ENCODE assay signal across 33 cellular contexts in genomic region chr11:58933661-58934060, GRCh38. TPM values are rescaled to one million over a fixed set of nuclear protein-coding genes. Genes with fewer than 3 reads are reported as not detected.
"Had no signal": no experiment of that assay in that cellular context is flagged by ENCODE, and none has a peak within 500 bp of the region (broad histone marks: within the 10 kb centered on the region; RNA-seq: fewer than 3 reads in every experiment).

No MANE protein-coding gene starts in this region.

- H2AFZ ChIP-seq: neural progenitor cell had no signal

- H3K9me3 ChIP-seq: esophagus squamous epithelium, mucosa of descending colon, ovary, psoas muscle, spleen, suprapubic skin, transverse colon, upper lobe of right lung, uterus had no signal

- H3K4me1 ChIP-seq: esophagus squamous epithelium, psoas muscle, spleen, suprapubic skin, upper lobe of right lung, uterus had no signal

- H3K4me3 ChIP-seq: esophagus squamous epithelium, mucosa of descending colon, neural progenitor cell, ovary, psoas muscle, skin epidermis, spleen, suprapubic skin, transverse colon, upper lobe of right lung, uterus had no signal

- H3K36me3 ChIP-seq: esophagus squamous epithelium, neural progenitor cell, ovary, spleen, suprapubic skin, transverse colon, upper lobe of right lung, uterus had no signal

- H3K27ac ChIP-seq: esophagus squamous epithelium, neural progenitor cell, ovary, psoas muscle, skin epidermis, spleen, suprapubic skin, transverse colon, upper lobe of right lung, uterus had no signal

- DNase-seq: cortex of kidney; effector memory CD8-positive, alpha-beta T cell; erythroblast; esophagus squamous epithelium; foreskin melanocyte; glutamatergic neuron; hypothalamus; immature natural killer cell; islet precursor cell; kidney glomerular epithelial cell; left colon; left ventricle myocardium superior; mesenchymal stem cell; mucosa of descending colon; naive B cell; nucleus accumbens; ovary; posterior cingulate gyrus; psoas muscle; spleen; stimulated activated CD4-positive, alpha-beta T cell treated with anti-CD3 and anti-CD28 coated beads, Interleukin-4, amount 100 ng/mL, for 4 hours; stimulated activated naive B cell treated with anti-CD40 and anti-IgM and Interleukin-4, amounts not matched to agents 10 μg/mL and 1 μg/mL and 100 μg/mL, for 72 hours; stimulated activated naive CD8-positive, alpha-beta T cell treated with anti-CD3 and anti-CD28 coated beads, Interleukin-15, amount 100 ng/mL, for 72 hours; transverse colon; upper lobe of right lung; uterus had no signal

- H3K4me2 ChIP-seq: neural progenitor cell had no signal

- ATAC-seq: effector memory CD8-positive, alpha-beta T cell; left colon; left ventricle myocardium superior; mucosa of descending colon; psoas muscle; stimulated activated naive B cell treated with anti-CD40 and anti-IgM and Interleukin-4, amounts not matched to agents 10 μg/mL and 1 μg/mL and 100 μg/mL, for 72 hours; stimulated activated naive CD8-positive, alpha-beta T cell treated with anti-CD3 and anti-CD28 coated beads, Interleukin-15, amount 100 ng/mL, for 72 hours had no signal

- H3K27me3 ChIP-seq: neural progenitor cell, ovary, suprapubic skin, upper lobe of right lung had no signal

RNA-seq across cellular contexts. Expression of gene GLYATL1, which starts 5.6 kb away (rescaled TPM):
- total RNA-seq: dermis microvascular lymphatic vessel endothelial cell; esophagus squamous epithelium; left ventricle myocardium superior; lung microvascular endothelial cell; natural killer cell treated with Interleukin-12 subunit alpha and Interleukin-12 subunit beta and Interleukin-15 and Interleukin-18, amount 100 ng/mL, for 72 hours; psoas muscle; right cardiac atrium; spleen; upper lobe of right lung had no signal
- polyA plus RNA-seq: immature natural killer cell, psoas muscle, right cardiac atrium, spleen had no signal
